In genomic region chr3:128353991-128354687, GRCh38 we compare ENCODE assay signal across 19 cellular contexts.
A peak's percentile ranks its signal among the peaks of the same experiment; 100 is the strongest.
DNase-seq lines count a peak whose midpoint lies in the region; ATAC-seq and TF ChIP-seq lines count a peak whose summit lies in the region.
"Had no signal": no experiment of that assay in that cellular context is flagged by ENCODE, and none has a peak within 500 bp of the region (broad histone marks: within the 10 kb centered on the region; RNA-seq: fewer than 3 reads in every experiment).

No MANE protein-coding gene starts in this region.

- H3K36me3 ChIP-seq in osteoblast (ENCODE audit: insufficient read depth, low read length) = no peaks in the 10 kb centered on the region

- no peak overlapping the region for H3K4me3 ChIP-seq in AG04450 (ENCODE audit: low read depth, low read length)
- no peak overlapping the region for H3K4me3 ChIP-seq in fibroblast of villous mesenchyme (ENCODE audit: low read depth, low read length)
- H3K4me3 ChIP-seq in osteoblast (ENCODE audit: insufficient read depth, low read length) = no peak overlapping the region
- H3K4me3 ChIP-seq: tibial nerve had no signal

- peak overlapping the region; percentile 39 for H3K27ac ChIP-seq in AG04450 (ENCODE audit: low read depth, low read length)
- H3K27ac ChIP-seq in osteoblast (ENCODE audit: low read depth, low read length) = no peak overlapping the region
- H3K27ac ChIP-seq: epithelial cell of prostate, tibial nerve had no signal

- CTCF ChIA-PET in AG04450 (lab: Charles Lee) = interaction anchor here (0.8 to 1.6 kb wide), 2 partner anchors 73 to 75 kb away, joined by 3 to 5 read pairs; no protein-coding TSS in a partner anchor

- H3K36me3 Mint-ChIP-seq in stimulated activated effector memory CD8-positive, alpha-beta T cell treated with anti-CD3 and anti-CD28 coated beads, Interleukin-12 subunit alpha, Interleukin-12 subunit beta, amount 100 ng/mL, for 72 hours = no peaks in the 10 kb centered on the region

- ATAC-seq in stimulated activated effector memory CD8-positive, alpha-beta T cell treated with anti-CD3 and anti-CD28 coated beads, Interleukin-12 subunit alpha, Interleukin-12 subunit beta, amount 100 ng/mL, for 72 hours = no peak

- no peak for TF ChIP-seq CTCF in AG04450 (IDR thresholded peaks at IDR 0.05; ENCODE audit: low read depth, low read length)
- TF ChIP-seq CTCF in fibroblast of villous mesenchyme (IDR thresholded peaks at IDR 0.05; ENCODE audit: insufficient read depth, low read depth, low read length) = no peak
- no peak for TF ChIP-seq CTCF in osteoblast (IDR thresholded peaks at IDR 0.05; ENCODE audit: extremely low read depth, low read depth, low read length)

- peaks cover 12% of the 10 kb centered on the region for H4K20me1 ChIP-seq in osteoblast (ENCODE audit: insufficient read depth, low read length)

- no peak overlapping the region for H3K27ac Mint-ChIP-seq in stimulated activated effector memory CD8-positive, alpha-beta T cell treated with anti-CD3 and anti-CD28 coated beads, Interleukin-12 subunit alpha, Interleukin-12 subunit beta, amount 100 ng/mL, for 72 hours
- H3K27ac Mint-ChIP-seq: activated naive CD8-positive, alpha-beta T cell treated with anti-CD3 and anti-CD28 coated beads, Interleukin-2, amount 10 ng/mL, durations not matched to agents 7 days and 5 days had no signal

- H3K9me3 Mint-ChIP-seq in stimulated activated effector memory CD8-positive, alpha-beta T cell treated with anti-CD3 and anti-CD28 coated beads, Interleukin-12 subunit alpha, Interleukin-12 subunit beta, amount 100 ng/mL, for 72 hours = no peaks in the 10 kb centered on the region
- H3K9me3 Mint-ChIP-seq: activated naive CD8-positive, alpha-beta T cell treated with anti-CD3 and anti-CD28 coated beads, Interleukin-2, amount 10 ng/mL, durations not matched to agents 7 days and 5 days; CD8-positive, alpha-beta memory T cell had no signal

- H3K4me3 Mint-ChIP-seq in stimulated activated effector memory CD8-positive, alpha-beta T cell treated with anti-CD3 and anti-CD28 coated beads, Interleukin-12 subunit alpha, Interleukin-12 subunit beta, amount 100 ng/mL, for 72 hours = no peak overlapping the region
- H3K4me3 Mint-ChIP-seq: activated naive CD8-positive, alpha-beta T cell treated with anti-CD3 and anti-CD28 coated beads, Interleukin-2, amount 10 ng/mL, durations not matched to agents 7 days and 5 days; CD8-positive, alpha-beta memory T cell had no signal

- H3K4me1 ChIP-seq in osteoblast (ENCODE audit: insufficient read depth, low read length) = peaks cover 6% of the 10 kb centered on the region

- H2AFZ ChIP-seq in osteoblast (ENCODE audit: low read length) = no peak overlapping the region

- DNase-seq in AG04450 (ENCODE audit: low read depth, low spot score) = peak; percentile 34
- DNase-seq in amniotic epithelial cell (ENCODE audit: low read depth) = peak; percentile 80
- peak; percentile 88 for DNase-seq in fibroblast of villous mesenchyme (ENCODE audit: low read depth)
- DNase-seq in osteoblast (ENCODE audit: insufficient read length, low spot score, missing footprints) = peak; percentile 88
- DNase-seq in cerebellar nuclear complex (lab: John Stamatoyannopoulos, UW) = no peak
- no peak for DNase-seq in HUDEP-2 (lab: John Stamatoyannopoulos, UW; ENCODE audit: unreplicated experiment in 76 of 76)
- no peak for DNase-seq in globus pallidus (ENCODE audit: low spot score)
- DNase-seq in stimulated activated effector memory CD8-positive, alpha-beta T cell treated with anti-CD3 and anti-CD28 coated beads, Interleukin-12 subunit alpha, Interleukin-12 subunit beta, amount 100 ng/mL, for 72 hours (ENCODE audit: low spot score in 2 of 2) = no peak
- DNase-seq: activated CD4-positive, alpha-beta T cell treated with anti-CD3 and anti-CD28 coated beads, Interleukin-2, amount 50 U/mL, for 4 hours; activated naive CD8-positive, alpha-beta T cell treated with anti-CD3 and anti-CD28 coated beads, Interleukin-2, amount 10 ng/mL, durations not matched to agents 7 days and 5 days; activated T-cell treated with anti-CD3 and anti-CD28 coated beads, Interleukin-2, amount 50 U/mL, for 1 hour; islet precursor cell; NCI-H1105; NCI-H2171; NCI-H82; SK-N-SH had no signal

- H3K27me3 ChIP-seq in AG04450 (ENCODE audit: control insufficient read depth, insufficient read depth, low read length) (no peaks in the 10 kb centered on the region), osteoblast (ENCODE audit: insufficient read depth, low read length) (no peaks in the 10 kb centered on the region)
- H3K27me3 ChIP-seq: tibial nerve had no signal

- H3K4me2 ChIP-seq in osteoblast (ENCODE audit: insufficient read depth, low read length) = no peak overlapping the region
- H3K4me2 ChIP-seq: SK-N-SH had no signal

- POLR2A ChIA-PET in AG04450 (lab: Yijun Ruan, JAX) = no interaction called here

- no peaks in the 10 kb centered on the region for H3K4me1 Mint-ChIP-seq in stimulated activated effector memory CD8-positive, alpha-beta T cell treated with anti-CD3 and anti-CD28 coated beads, Interleukin-12 subunit alpha, Interleukin-12 subunit beta, amount 100 ng/mL, for 72 hours
- H3K4me1 Mint-ChIP-seq: activated naive CD8-positive, alpha-beta T cell treated with anti-CD3 and anti-CD28 coated beads, Interleukin-2, amount 10 ng/mL, durations not matched to agents 7 days and 5 days; CD8-positive, alpha-beta memory T cell had no signal

- no peaks in the 10 kb centered on the region; the same call in 1 of the 2 replicates for H3K9me3 ChIP-seq in AG04450 (ENCODE audit: control insufficient read depth, insufficient read depth, low read length)
- no peaks in the 10 kb centered on the region for H3K9me3 ChIP-seq in osteoblast (ENCODE audit: low read depth, low read length)
- H3K9me3 ChIP-seq: SK-N-SH, tibial nerve had no signal

- H3K79me2 ChIP-seq in osteoblast (ENCODE audit: insufficient read depth, low read length) = no peaks in the 10 kb centered on the region

Comparison
In these comparisons a context has a peak if more than half of its experiments do, and no peak if none do; other contexts are left out.
1. DNase-seq: peak in AG04450 (single experiment), amniotic epithelial cell (single experiment), fibroblast of villous mesenchyme (single experiment) and osteoblast (single experiment); none in cerebellar nuclear complex (0 of 2), HUDEP-2 (0 of 76), globus pallidus (single experiment) and stimulated activated effector memory CD8-positive, alpha-beta T cell treated with anti-CD3 and anti-CD28 coated beads, Interleukin-12 subunit alpha, Interleukin-12 subunit beta, amount 100 ng/mL, for 72 hours (0 of 2).